1 cellular context compared by ENCODE assay signal in genomic region chr7:115226410-115226809, GRCh38.
A peak's percentile ranks its signal among the peaks of the same experiment; 100 is the strongest.
TF ChIP-seq lines count a peak whose summit lies in the region.

No MANE protein-coding gene starts in this region.

TF ChIP-seq in WTC11, 78 proteins besides CTCF, POLR2A, EP300 and RAD21:
- TF ChIP-seq AFF4 (CRISPR knock-in tag; IDR thresholded peaks at IDR 0.05; ENCODE audit: borderline replicate concordance) (0 out of 2 replicates have a peak, but pooled peaks have one; percentile 51), HMGXB4 (CRISPR knock-in tag; IDR thresholded peaks at IDR 0.05) (0 out of 2 replicates have a peak, but pooled peaks have one; percentile 43), FOXK1 (CRISPR knock-in tag; IDR thresholded peaks at IDR 0.05) (peak; percentile 55; the same call in 1 of the 2 replicates), ZNF317 (CRISPR knock-in tag; IDR thresholded peaks at IDR 0.05; ENCODE audit: borderline replicate concordance, low read depth) (0 out of 2 replicates have a peak, but pooled peaks have one; percentile 15), ETV6 (CRISPR knock-in tag; IDR thresholded peaks at IDR 0.05) (peak; percentile 71; the same call in 1 of the 2 replicates), NR1H2 (CRISPR knock-in tag; IDR thresholded peaks at IDR 0.05) (no peak), ZNF532 (CRISPR knock-in tag; IDR thresholded peaks at IDR 0.05; ENCODE audit: borderline replicate concordance) (no peak)
- TF ChIP-seq, protein P1, sequence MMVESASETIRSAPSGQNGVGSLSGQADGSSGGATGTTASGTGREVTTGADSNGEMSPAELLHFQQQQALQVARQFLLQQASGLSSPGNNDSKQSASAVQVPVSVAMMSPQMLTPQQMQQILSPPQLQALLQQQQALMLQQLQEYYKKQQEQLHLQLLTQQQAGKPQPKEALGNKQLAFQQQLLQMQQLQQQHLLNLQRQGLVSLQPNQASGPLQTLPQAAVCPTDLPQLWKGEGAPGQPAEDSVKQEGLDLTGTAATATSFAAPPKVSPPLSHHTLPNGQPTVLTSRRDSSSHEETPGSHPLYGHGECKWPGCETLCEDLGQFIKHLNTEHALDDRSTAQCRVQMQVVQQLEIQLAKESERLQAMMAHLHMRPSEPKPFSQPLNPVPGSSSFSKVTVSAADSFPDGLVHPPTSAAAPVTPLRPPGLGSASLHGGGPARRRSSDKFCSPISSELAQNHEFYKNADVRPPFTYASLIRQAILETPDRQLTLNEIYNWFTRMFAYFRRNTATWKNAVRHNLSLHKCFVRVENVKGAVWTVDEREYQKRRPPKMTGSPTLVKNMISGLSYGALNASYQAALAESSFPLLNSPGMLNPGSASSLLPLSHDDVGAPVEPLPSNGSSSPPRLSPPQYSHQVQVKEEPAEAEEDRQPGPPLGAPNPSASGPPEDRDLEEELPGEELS (CRISPR knock-in tag; IDR thresholded peaks at IDR 0.05): peak; percentile 20; the same call in 1 of the 2 replicates
